Comparison of ENCODE assay signal across 21 cellular contexts in the genomic region with DNA sequence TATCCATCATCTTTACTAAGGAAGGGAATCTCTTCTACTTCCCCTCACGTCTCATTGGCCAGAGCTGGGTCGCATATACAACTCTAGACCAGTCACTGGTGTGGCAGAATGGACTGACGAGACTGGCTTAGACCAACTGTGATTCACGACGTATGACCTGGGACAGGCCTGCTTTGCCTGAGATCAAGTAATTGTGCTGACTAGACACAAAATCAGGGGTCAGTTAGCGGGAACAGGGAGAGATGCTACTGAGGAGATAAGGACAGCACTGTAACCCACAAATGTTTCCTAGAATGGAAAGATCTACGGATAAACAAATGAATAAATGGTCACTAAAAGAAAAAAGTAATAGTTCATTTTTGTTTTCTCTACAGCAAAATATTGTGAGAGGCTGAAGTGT.
"Had no signal": no experiment of that assay in that cellular context is flagged by ENCODE, and none has a peak within 500 bp of the region (broad histone marks: within the 10 kb centered on the region; RNA-seq: fewer than 3 reads in every experiment).

No MANE protein-coding gene starts in this region.

- H3K27ac ChIP-seq: foreskin keratinocyte, lower lobe of right lung, neutrophil, parathyroid adenoma had no signal

- H3K4me2 ChIP-seq: smooth muscle cell had no signal

- H3K4me1 ChIP-seq: parathyroid adenoma had no signal

- DNase-seq: activated CD4-positive, alpha-beta T cell treated with anti-CD3 and anti-CD28 coated beads for 1 hour; activated CD4-positive, alpha-beta T cell treated with anti-CD3 and anti-CD28 coated beads, Interleukin-2, amount 50 U/mL, for 1 hour; activated CD8-positive, alpha-beta T cell treated with anti-CD3 and anti-CD28 coated beads, Interleukin-2, amount 10 ng/mL, durations not matched to agents 7 days and 5 days; activated gamma-delta T cell treated with Interleukin-2 at 50 U/mL for 16 hours; brain microvascular endothelial cell; caudate nucleus; effector CD4-positive, alpha-beta T cell; foreskin keratinocyte; kidney; lower lobe of right lung; mesendoderm; natural killer cell; sigmoid colon; stimulated activated CD4-positive, alpha-beta T cell treated with anti-CD3 and anti-CD28 coated beads, Interleukin-15, amount 100 ng/mL, for 24 hours; stimulated activated CD8-positive, alpha-beta memory T cell treated with anti-CD3 and anti-CD28 coated beads, Interleukin-4, amount 100 ng/mL, for 48 hours; stimulated activated naive CD4-positive, alpha-beta T cell had no signal

- H3K4me3 ChIP-seq: ascending aorta, lower lobe of right lung, sigmoid colon, smooth muscle cell, thoracic aorta had no signal

- ATAC-seq: activated CD8-positive, alpha-beta T cell treated with anti-CD3 and anti-CD28 coated beads, Interleukin-2, amount 10 ng/mL, durations not matched to agents 7 days and 5 days; foreskin keratinocyte; lower lobe of right lung; natural killer cell had no signal

- H3K27me3 ChIP-seq: ascending aorta, brain microvascular endothelial cell, foreskin keratinocyte, neutrophil, sigmoid colon had no signal

- FAIRE-seq: kidney had no signal

- H3K9ac ChIP-seq: parathyroid adenoma had no signal

- H3K9me3 ChIP-seq: ascending aorta, lower lobe of right lung, neutrophil, sigmoid colon, thoracic aorta had no signal

- H2AFZ ChIP-seq: parathyroid adenoma had no signal

- H3K36me3 ChIP-seq: ascending aorta, brain microvascular endothelial cell, lower lobe of right lung, neutrophil, sigmoid colon, thoracic aorta had no signal
